Comparison of ENCODE assay signal across 21 cellular contexts in genomic region chr20:25499855-25500434, GRCh38.
"Had no signal": no experiment of that assay in that cellular context is flagged by ENCODE, and none has a peak within 500 bp of the region (broad histone marks: within the 10 kb centered on the region; RNA-seq: fewer than 3 reads in every experiment).

No MANE protein-coding gene starts in this region.

- ATAC-seq: activated CD8-positive, alpha-beta T cell treated with anti-CD3 and anti-CD28 coated beads, Interleukin-2, amount 10 ng/mL, durations not matched to agents 7 days and 5 days; activated T-cell treated with anti-CD3 and anti-CD28 coated beads, Interleukin-2, amount 50 U/mL, for 72 hours; left ventricle myocardium superior; natural killer cell; right cardiac atrium; stimulated activated naive CD8-positive, alpha-beta T cell treated with anti-CD3 and anti-CD28 coated beads, Interleukin-15, Interleukin-2, amounts not matched to agents 100 U/mL and 50 U/mL, for 24 hours had no signal

- DNase-seq: activated CD4-positive, alpha-beta T cell treated with anti-CD3 and anti-CD28 coated beads, Interleukin-2, amount 10 ng/mL, durations not matched to agents 24 days and 14 days; activated CD4-positive, CD25-positive, alpha-beta regulatory T cell; activated CD8-positive, alpha-beta memory T cell treated with anti-CD3 and anti-CD28 coated beads, Interleukin-2, amount 50 U/mL, for 4 hours; activated CD8-positive, alpha-beta T cell treated with anti-CD3 and anti-CD28 coated beads, Interleukin-2, amount 10 ng/mL, durations not matched to agents 7 days and 5 days; activated naive CD8-positive, alpha-beta T cell treated with anti-CD3 and anti-CD28 coated beads for 36 hours; activated T-cell treated with anti-CD3 and anti-CD28 coated beads, Interleukin-2, amount 50 U/mL, for 72 hours; effector CD8-positive, alpha-beta T cell; esophagus squamous epithelium; hippocampal formation; kidney glomerular epithelial cell; left ventricle myocardium superior; mesendoderm; natural killer cell; nucleus accumbens; right cardiac atrium; small intestine; stimulated activated CD4-positive, alpha-beta T cell treated with anti-CD3 and anti-CD28 coated beads, Interleukin-4, amount 100 ng/mL, for 4 hours; stimulated activated CD8-positive, alpha-beta memory T cell treated with anti-CD3 and anti-CD28 coated beads, Interleukin-4, amount 100 ng/mL, for 48 hours; stimulated activated naive CD8-positive, alpha-beta T cell treated with anti-CD3 and anti-CD28 coated beads, Interleukin-15, Interleukin-2, amounts not matched to agents 100 U/mL and 50 U/mL, for 24 hours; trophoblast cell had no signal

- H3K27ac ChIP-seq: esophagus squamous epithelium had no signal

- FAIRE-seq: endothelial cell of umbilical vein, small intestine had no signal

- H3K9me3 ChIP-seq: esophagus squamous epithelium had no signal

- H3K27me3 ChIP-seq: esophagus squamous epithelium had no signal

- H3K4me3 ChIP-seq: esophagus squamous epithelium had no signal
